1 cellular context compared by ENCODE assay signal in genomic region chr10:62410934-62411333, GRCh38. TPM values are rescaled to one million over a fixed set of nuclear protein-coding genes. Genes with fewer than 3 reads are reported as not detected.
"Had no signal": no experiment of that assay in that cellular context is flagged by ENCODE, and none has a peak within 500 bp of the region (broad histone marks: within the 10 kb centered on the region; RNA-seq: fewer than 3 reads in every experiment).

No MANE protein-coding gene starts in this region.

RNA-seq across cellular contexts. Expression of gene ZNF365, which starts 36.8 kb away (rescaled TPM):
- total RNA-seq: H7 had no signal
